ENCODE assay signal across 9 cellular contexts in the genomic region with DNA sequence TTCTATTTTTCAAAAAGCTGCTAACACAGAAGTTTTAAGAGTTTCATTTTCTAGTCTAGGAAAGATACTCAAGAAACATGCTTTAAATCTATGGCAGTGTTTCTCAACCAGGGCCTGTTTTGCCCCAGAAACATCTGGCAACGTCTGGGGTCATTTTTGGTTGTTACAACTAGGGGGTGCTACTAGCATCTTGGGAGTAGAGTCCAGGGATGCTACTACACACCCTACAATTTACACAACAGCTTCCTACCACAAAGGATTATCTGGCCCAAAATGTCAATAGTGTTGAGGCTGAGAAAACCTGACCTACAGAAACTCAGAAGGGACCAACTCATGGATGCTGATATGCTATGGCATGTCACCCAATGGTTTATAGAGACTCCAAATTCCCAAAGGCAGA. TPM values are rescaled to one million over a fixed set of nuclear protein-coding genes. Genes with fewer than 3 reads are reported as not detected.
A peak's percentile ranks its signal among the peaks of the same experiment; 100 is the strongest.
DNase-seq lines count a peak whose midpoint lies in the region; ATAC-seq and TF ChIP-seq lines count a peak whose summit lies in the region.
"Had no signal": no experiment of that assay in that cellular context is flagged by ENCODE, and none has a peak within 500 bp of the region (broad histone marks: within the 10 kb centered on the region; RNA-seq: fewer than 3 reads in every experiment).

No MANE protein-coding gene starts in this region.

- TF ChIP-seq CTCF in GM13976 (IDR thresholded peaks at IDR 0.05; ENCODE audit: borderline replicate concordance, control extremely low read depth, extremely low read depth, insufficient read depth, missing control alignments) (no peak), fibroblast of villous mesenchyme (IDR thresholded peaks at IDR 0.05; ENCODE audit: insufficient read depth, low read depth, low read length) (peak; percentile 42)

- no peak for ATAC-seq in HG03097 (IDR thresholded peaks at IDR 0.05; ENCODE audit: low FRiP score, unreplicated experiment)
- ATAC-seq in GM18520 (IDR thresholded peaks at IDR 0.05; ENCODE audit: unreplicated experiment), result no peak

- H3K4me3 ChIP-seq in fibroblast of villous mesenchyme (ENCODE audit: low read depth, low read length), result no peak overlapping the region

- in situ Hi-C loops in GM13976 (cut with MboI; ENCODE audit: low sequenced_read_pairs, unreplicated experiment), result no loop called here

- DNase-seq in AG08396 (ENCODE audit: low spot score) (peak; percentile 9), GM13976 (ENCODE audit: low spot score) (peak; percentile 36), RKO (ENCODE audit: low spot score) (peak; percentile 11), fibroblast of villous mesenchyme (ENCODE audit: low read depth) (peak; percentile 30), putamen (ENCODE audit: low spot score) (no peak)
- DNase-seq in stimulated activated CD4-positive, alpha-beta T cell treated with anti-CD3 and anti-CD28 coated beads, Interleukin-2, amount 100 ng/mL, for 48 hours, result no peak
- DNase-seq: GDM1 had no signal

RNA-seq across cellular contexts. Expression of gene SERAC1, which starts 24.4 kb away (rescaled TPM):
- total RNA-seq in fibroblast of villous mesenchyme, result 13.2 and 26.3 TPM in 2 replicates

RNA-seq across cellular contexts. Expression of gene GTF2H5, which starts 24.4 kb away (rescaled TPM):
- 5.8 and 8.6 TPM in 2 replicates for total RNA-seq in fibroblast of villous mesenchyme

Comparison
In these comparisons a context has a peak if more than half of its experiments do, and no peak if none do; other contexts are left out.
1. DNase-seq: peak in AG08396 (single experiment), GM13976 (single experiment), RKO (single experiment) and fibroblast of villous mesenchyme (single experiment); none in putamen (single experiment) and stimulated activated CD4-positive, alpha-beta T cell treated with anti-CD3 and anti-CD28 coated beads, Interleukin-2, amount 100 ng/mL, for 48 hours (0 of 2).